ENCODE assay signal across 18 cellular contexts in the genomic region with DNA sequence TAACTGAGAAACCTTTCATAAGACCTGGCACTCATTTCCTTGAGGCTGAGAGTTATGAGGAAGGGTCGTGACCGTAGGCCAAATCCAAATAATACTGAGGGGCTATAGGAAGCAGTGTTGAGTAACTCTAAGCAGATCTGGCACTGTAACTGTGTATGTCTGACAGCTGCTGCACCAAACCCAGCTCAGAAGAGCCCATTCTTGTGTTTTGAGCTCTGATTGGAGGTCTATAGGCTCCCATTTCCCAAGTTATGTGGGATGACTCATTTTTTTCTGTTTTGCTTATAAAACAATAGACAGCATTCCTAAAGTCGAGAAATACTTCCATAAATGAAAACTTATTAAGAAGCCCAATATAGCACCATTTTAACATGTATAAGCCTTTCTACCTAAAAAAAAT.
DNase-seq lines count a peak whose midpoint lies in the region; ATAC-seq, FAIRE-seq and TF ChIP-seq lines count a peak whose summit lies in the region.
"Had no signal": no experiment of that assay in that cellular context is flagged by ENCODE, and none has a peak within 500 bp of the region (broad histone marks: within the 10 kb centered on the region; RNA-seq: fewer than 3 reads in every experiment).

No MANE protein-coding gene starts in this region.

- H3K4me3 ChIP-seq in mammary epithelial cell (replicated peaks in 1 of 3; ENCODE audit: insufficient read depth in 1 of 3, low read depth in 2 of 3, low read length in 3 of 3): no peak overlapping the region
- H3K4me3 ChIP-seq in astrocyte (ENCODE audit: insufficient read depth, low read depth, low read length): no peak overlapping the region
- no peak overlapping the region for H3K4me3 ChIP-seq in fibroblast of lung (replicated peaks in 1 of 4; ENCODE audit: control extremely low read depth in 1 of 4, insufficient read depth in 1 of 4, low read depth in 3 of 4, low read length in 4 of 4)
- H3K4me3 ChIP-seq: A549 had no signal

- DNase-seq in MCF 10A (ENCODE audit: unreplicated experiment): peak; percentile 3
- DNase-seq in mammary epithelial cell: no peak
- DNase-seq in astrocyte (ENCODE audit: low read depth): peak; percentile 15
- DNase-seq in fibroblast of lung (ENCODE audit: low read depth in 2 of 2): peak; percentile 1 to 39
- DNase-seq in NCI-H1048 (lab: John Stamatoyannopoulos, UW): no peak
- DNase-seq in naive thymus-derived CD8-positive, alpha-beta T cell: no peak
- DNase-seq in NCI-H1694 (lab: John Stamatoyannopoulos, UW): no peak
- DNase-seq in KBM-7: no peak
- DNase-seq: AML-193; Caco-2; CD4-positive, alpha-beta T cell; GF-D8; GOT3; H7 had no signal

- H3K79me2 ChIP-seq in mammary epithelial cell (ENCODE audit: insufficient read depth, low read length) (no peaks in the 10 kb centered on the region), astrocyte (ENCODE audit: insufficient read depth, low read length) (no peaks in the 10 kb centered on the region), fibroblast of lung (ENCODE audit: control insufficient read depth, insufficient read depth, low read length) (no peaks in the 10 kb centered on the region)

- TF ChIP-seq CTCF in MCF 10A (IDR thresholded peaks at IDR 0.05; ENCODE audit: unreplicated experiment) (no peak), mammary epithelial cell (conservative IDR thresholded peaks at IDR 0.05 in 1 of 2, IDR thresholded peaks at IDR 0.05 in 1 of 2; ENCODE audit: extremely low read depth in 1 of 2, insufficient read depth in 1 of 2, low read depth in 1 of 2, low read length in 2 of 2) (no peak), astrocyte (IDR thresholded peaks at IDR 0.05; ENCODE audit: insufficient read depth, low read depth, low read length) (no peak), fibroblast of lung (conservative IDR thresholded peaks at IDR 0.05 in 1 of 2, IDR thresholded peaks at IDR 0.05 in 1 of 2; ENCODE audit: low read depth in 1 of 2, low read length in 2 of 2) (no peak)

- H3K4me1 ChIP-seq in mammary epithelial cell (ENCODE audit: insufficient read depth, low read length): no peaks in the 10 kb centered on the region
- H3K4me1 ChIP-seq in astrocyte (ENCODE audit: insufficient read depth, low read length): no peaks in the 10 kb centered on the region
- H3K4me1 ChIP-seq in fibroblast of lung (ENCODE audit: control insufficient read depth, extremely low read depth, insufficient read depth, low read length): no peaks in the 10 kb centered on the region
- H3K4me1 ChIP-seq: A549, Caco-2 had no signal

- H3K27ac ChIP-seq in mammary epithelial cell (ENCODE audit: insufficient read depth, low read depth, low read length) (no peak overlapping the region), astrocyte (ENCODE audit: low read depth, low read length) (no peak overlapping the region), fibroblast of lung (ENCODE audit: insufficient read depth, low read length) (no peak overlapping the region)
- H3K27ac ChIP-seq: 22Rv1, A549, C4-2B had no signal

- H3K4me2 ChIP-seq in mammary epithelial cell (ENCODE audit: insufficient read depth, low read depth, low read length): no peak overlapping the region
- no peak overlapping the region for H3K4me2 ChIP-seq in astrocyte (ENCODE audit: low read length)
- no peak overlapping the region for H3K4me2 ChIP-seq in fibroblast of lung (ENCODE audit: extremely low read depth, insufficient read depth, low read length)
- H3K4me2 ChIP-seq: A549 had no signal

- H3K36me3 Mint-ChIP-seq in MCF 10A (ENCODE audit: insufficient read depth, unreplicated experiment) (no peaks in the 10 kb centered on the region), astrocyte (ENCODE audit: low read depth, unreplicated experiment) (no peaks in the 10 kb centered on the region)
- peaks cover 0 to 52% (median 5%) of the 10 kb centered on the region in 3 donors for H3K36me3 Mint-ChIP-seq in naive thymus-derived CD8-positive, alpha-beta T cell

- CTCF ChIA-PET in MCF 10A (lab: Yijun Ruan, JAX) (no interaction called here), mammary epithelial cell (lab: Charles Lee; ENCODE audit: low non-redundant PET) (no interaction called here)

- H3K27me3 Mint-ChIP-seq in MCF 10A (ENCODE audit: insufficient read depth, unreplicated experiment) (peaks cover 16% of the 10 kb centered on the region), astrocyte (ENCODE audit: low read depth, unreplicated experiment) (no peaks in the 10 kb centered on the region)
- H3K27me3 Mint-ChIP-seq in naive thymus-derived CD8-positive, alpha-beta T cell: no peaks in the 10 kb centered on the region
- H3K27me3 Mint-ChIP-seq: CD4-positive, alpha-beta T cell had no signal

- no peak overlapping the region for H2AFZ ChIP-seq in mammary epithelial cell (ENCODE audit: low read depth, low read length)
- H2AFZ ChIP-seq in astrocyte (ENCODE audit: low read depth, low read length): no peak overlapping the region
- no peak overlapping the region for H2AFZ ChIP-seq in fibroblast of lung (ENCODE audit: low read length)

- BruUV-seq in MCF 10A (replicated peaks; lab: Mats Ljungman, UMichigan) (no TSS peak), mammary epithelial cell (replicated peaks; lab: Mats Ljungman, UMichigan) (no TSS peak)

- H3K9me3 ChIP-seq in mammary epithelial cell (replicated peaks; ENCODE audit: insufficient read depth, low read length): no peaks in the 10 kb centered on the region
- no peaks in the 10 kb centered on the region for H3K9me3 ChIP-seq in astrocyte (ENCODE audit: insufficient read depth, low read depth, low read length)
- no peaks in the 10 kb centered on the region for H3K9me3 ChIP-seq in fibroblast of lung (ENCODE audit: control insufficient read depth, insufficient read depth, low read depth, low read length)
- H3K9me3 ChIP-seq: A549, Caco-2 had no signal

- H3K27me3 ChIP-seq in mammary epithelial cell (ENCODE audit: insufficient read depth, low read length) (no peaks in the 10 kb centered on the region), astrocyte (ENCODE audit: insufficient read depth, low read length) (no peaks in the 10 kb centered on the region), fibroblast of lung (ENCODE audit: control insufficient read depth, insufficient read depth, low read length) (no peaks in the 10 kb centered on the region)

- in situ Hi-C loops in mammary epithelial cell (cut with MboI; ENCODE audit: low sequenced_read_pairs in 2 of 2) (no loop called here), KBM-7 (cut with MboI; ENCODE audit: low pct_unique_long_range_greater_than_20kb, low sequenced_read_pairs) (no loop called here)

- POLR2A ChIA-PET in MCF 10A (lab: Yijun Ruan, JAX): no interaction called here
- POLR2A ChIA-PET in naive thymus-derived CD8-positive, alpha-beta T cell (lab: Charles Lee): no interaction called here

- intact Hi-C loops in MCF 10A (cut with micrococcal nuclease): no loop called here
- intact Hi-C loops in mammary epithelial cell (cut with micrococcal nuclease): no loop called here

- dilution Hi-C loops in mammary epithelial cell (cut with HindIII; ENCODE audit: low sequenced_read_pairs): no loop called here

- WGBS in mammary epithelial cell (ENCODE audit: low coverage, missing lambda C conversion rate): 59% methylated on average over 3 of the region's 3 CpGs

- ATAC-seq in naive thymus-derived CD8-positive, alpha-beta T cell: no peak
- ATAC-seq: A549 had no signal

- no peaks in the 10 kb centered on the region for H3K36me3 ChIP-seq in mammary epithelial cell (ENCODE audit: insufficient read depth, low read length)
- no peaks in the 10 kb centered on the region for H3K36me3 ChIP-seq in astrocyte (ENCODE audit: insufficient read depth, low read length)
- H3K36me3 ChIP-seq in fibroblast of lung (ENCODE audit: control insufficient read depth, insufficient read depth, low read length): no peaks in the 10 kb centered on the region

- H4K20me1 ChIP-seq in mammary epithelial cell (ENCODE audit: insufficient read depth, low read length): no peaks in the 10 kb centered on the region
- no peaks in the 10 kb centered on the region for H4K20me1 ChIP-seq in astrocyte (ENCODE audit: insufficient read depth, low read length)
- H4K20me1 ChIP-seq in fibroblast of lung (ENCODE audit: control insufficient read depth, extremely low read depth, insufficient read depth, low read length): no peaks in the 10 kb centered on the region

- H3K4me3 Mint-ChIP-seq in MCF 10A (ENCODE audit: unreplicated experiment) (no peak overlapping the region), astrocyte (ENCODE audit: unreplicated experiment) (no peak overlapping the region)
- H3K4me3 Mint-ChIP-seq in naive thymus-derived CD8-positive, alpha-beta T cell: no peak overlapping the region
- H3K4me3 Mint-ChIP-seq: CD4-positive, alpha-beta T cell had no signal

- no peak overlapping the region for H3K9ac ChIP-seq in mammary epithelial cell (ENCODE audit: insufficient read depth, low read length)
- no peak overlapping the region for H3K9ac ChIP-seq in astrocyte (ENCODE audit: low read length)
- H3K9ac ChIP-seq in fibroblast of lung (ENCODE audit: insufficient read depth, low read length): no peak overlapping the region

- no peak for FAIRE-seq in astrocyte (lab: Jason Lieb, UNC)
- FAIRE-seq: A549, D721Med had no signal

- H3K9me3 Mint-ChIP-seq in MCF 10A (ENCODE audit: unreplicated experiment) (peaks cover 13% of the 10 kb centered on the region), astrocyte (ENCODE audit: unreplicated experiment) (peaks cover 5% of the 10 kb centered on the region)
- H3K9me3 Mint-ChIP-seq in naive thymus-derived CD8-positive, alpha-beta T cell: peaks cover 17 to 85% (median 58%) of the 10 kb centered on the region in 9 donors

- H3K27ac Mint-ChIP-seq in MCF 10A (ENCODE audit: low read depth, unreplicated experiment) (no peak overlapping the region), astrocyte (ENCODE audit: unreplicated experiment) (no peak overlapping the region)
- no peak overlapping the region for H3K27ac Mint-ChIP-seq in naive thymus-derived CD8-positive, alpha-beta T cell
- H3K27ac Mint-ChIP-seq: CD4-positive, alpha-beta T cell had no signal

- no peaks in the 10 kb centered on the region for H3K4me1 Mint-ChIP-seq in MCF 10A (ENCODE audit: insufficient read depth, unreplicated experiment)
- peaks cover 1% of the 10 kb centered on the region for H3K4me1 Mint-ChIP-seq in astrocyte (ENCODE audit: low read depth, unreplicated experiment)
- H3K4me1 Mint-ChIP-seq in naive thymus-derived CD8-positive, alpha-beta T cell: no peaks in the 10 kb centered on the region

Comparison
In these comparisons a context has a peak if more than half of its experiments do, and no peak if none do; other contexts are left out.
1. DNase-seq: peak in MCF 10A (single experiment), astrocyte (single experiment) and fibroblast of lung (2 of 2); none in mammary epithelial cell (single experiment), NCI-H1048 (single experiment), naive thymus-derived CD8-positive, alpha-beta T cell (0 of 10), NCI-H1694 (single experiment) and KBM-7 (single experiment).